18 cellular contexts compared by ENCODE assay signal in the genomic region with DNA sequence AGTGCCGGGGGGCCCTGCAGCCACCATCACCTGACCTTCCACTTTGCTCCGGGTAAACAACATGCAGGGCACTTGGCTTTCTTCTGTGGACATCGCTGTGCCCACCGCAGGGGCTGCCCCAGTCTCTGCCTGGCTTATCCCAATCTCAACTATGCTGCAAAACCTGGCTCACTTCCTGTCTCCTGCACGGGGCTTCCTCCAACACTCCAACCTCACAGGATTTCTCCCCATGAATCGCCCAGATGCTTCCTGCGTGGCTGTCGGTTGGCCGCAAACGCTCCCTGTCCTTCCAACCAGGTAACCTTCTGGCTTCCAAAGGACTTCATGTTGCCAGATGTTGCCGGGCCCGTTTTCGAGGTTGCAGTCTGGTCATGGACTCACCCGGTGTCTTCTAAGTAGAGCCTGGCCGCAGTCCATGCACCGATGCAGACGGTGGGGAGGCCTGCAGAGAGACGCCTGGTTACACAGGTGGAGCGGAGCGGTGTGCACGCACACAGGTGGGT.
DNase-seq lines count a peak whose midpoint lies in the region; ATAC-seq and TF ChIP-seq lines count a peak whose summit lies in the region.
"Had no signal": no experiment of that assay in that cellular context is flagged by ENCODE, and none has a peak within 500 bp of the region (broad histone marks: within the 10 kb centered on the region; RNA-seq: fewer than 3 reads in every experiment).

No MANE protein-coding gene starts in this region.

- H3K36me3 Mint-ChIP-seq in central memory CD8-positive, alpha-beta T cell (ENCODE audit: insufficient read depth), result no peaks in the 10 kb centered on the region
- H3K36me3 Mint-ChIP-seq in osteocyte (ENCODE audit: unreplicated experiment), result no peaks in the 10 kb centered on the region
- H3K36me3 Mint-ChIP-seq: CD4-positive, alpha-beta memory T cell had no signal

- peaks cover 8% of the 10 kb centered on the region for H3K27me3 Mint-ChIP-seq in central memory CD8-positive, alpha-beta T cell
- peaks cover 2% of the 10 kb centered on the region for H3K27me3 Mint-ChIP-seq in osteocyte (ENCODE audit: unreplicated experiment)

- ATAC-seq in left cardiac atrium, result no peak
- ATAC-seq in central memory CD8-positive, alpha-beta T cell (replicated peaks; ENCODE audit: extremely low read depth, poor library complexity, severe bottlenecking), result no peak

- H3K27ac Mint-ChIP-seq in central memory CD8-positive, alpha-beta T cell (ENCODE audit: low read depth), result no peak overlapping the region
- H3K27ac Mint-ChIP-seq in osteocyte (ENCODE audit: unreplicated experiment), result no peak overlapping the region
- H3K27ac Mint-ChIP-seq: CD4-positive, alpha-beta memory T cell; HFFc6 had no signal

- TF ChIP-seq CTCF in osteocyte (IDR thresholded peaks at IDR 0.05), result no peak

- peaks cover 6% of the 10 kb centered on the region for H3K4me1 Mint-ChIP-seq in central memory CD8-positive, alpha-beta T cell
- peaks cover 4% of the 10 kb centered on the region for H3K4me1 Mint-ChIP-seq in osteocyte (ENCODE audit: unreplicated experiment)

- intact Hi-C loops in cardiac septum (cut with DNase I) (no loop called here), left cardiac atrium (cut with DNase I) (no loop called here)

- no peak overlapping the region for H3K4me3 Mint-ChIP-seq in central memory CD8-positive, alpha-beta T cell
- H3K4me3 Mint-ChIP-seq in osteocyte (ENCODE audit: unreplicated experiment), result no peak overlapping the region
- H3K4me3 Mint-ChIP-seq: CD4-positive, alpha-beta memory T cell; HFFc6 had no signal

- H3K9me3 Mint-ChIP-seq in central memory CD8-positive, alpha-beta T cell, result no peaks in the 10 kb centered on the region
- no peaks in the 10 kb centered on the region for H3K9me3 Mint-ChIP-seq in osteocyte (ENCODE audit: unreplicated experiment)
- H3K9me3 Mint-ChIP-seq: HFFc6 had no signal

- DNase-seq in cardiac septum (ENCODE audit: low spot score) (peak; percentile 43), left cardiac atrium (no peak), osteocyte (ENCODE audit: extremely low spot score, unreplicated experiment) (peak; percentile 77), ureter (ENCODE audit: low spot score) (peak; percentile 39), NOMO-1 treated with dmso at 0.1 percent for 144 hours (lab: John Stamatoyannopoulos, UW; ENCODE audit: unreplicated experiment) (no peak), SW480 (ENCODE audit: low spot score) (no peak)
- peak; percentile 3 to 8 for DNase-seq in central memory CD8-positive, alpha-beta T cell (ENCODE audit: low spot score in 2 of 2)
- no peak for DNase-seq in activated effector memory CD4-positive, alpha-beta T cell treated with anti-CD3 and anti-CD28 coated beads, Interleukin-2, amount 50 U/mL, for 16 hours
- DNase-seq: BE2C; CD4-positive, alpha-beta memory T cell; DMS153; HFFc6; KG1; NCI-H1105 treated with DMSO at 0.1 percent for 48 hours; NCI-H1694 treated with DMSO at 0.1 percent for 48 hours; NCI-H774; OCI-M1; SHP77 had no signal

Comparison
In these comparisons a context has a peak if more than half of its experiments do, and no peak if none do; other contexts are left out.
1. DNase-seq: peak in cardiac septum (single experiment), central memory CD8-positive, alpha-beta T cell (2 of 2), osteocyte (single experiment) and ureter (single experiment); none in left cardiac atrium (single experiment), activated effector memory CD4-positive, alpha-beta T cell treated with anti-CD3 and anti-CD28 coated beads, Interleukin-2, amount 50 U/mL, for 16 hours (single experiment), NOMO-1 treated with dmso at 0.1 percent for 144 hours (single experiment) and SW480 (single experiment).